In the genomic region with DNA sequence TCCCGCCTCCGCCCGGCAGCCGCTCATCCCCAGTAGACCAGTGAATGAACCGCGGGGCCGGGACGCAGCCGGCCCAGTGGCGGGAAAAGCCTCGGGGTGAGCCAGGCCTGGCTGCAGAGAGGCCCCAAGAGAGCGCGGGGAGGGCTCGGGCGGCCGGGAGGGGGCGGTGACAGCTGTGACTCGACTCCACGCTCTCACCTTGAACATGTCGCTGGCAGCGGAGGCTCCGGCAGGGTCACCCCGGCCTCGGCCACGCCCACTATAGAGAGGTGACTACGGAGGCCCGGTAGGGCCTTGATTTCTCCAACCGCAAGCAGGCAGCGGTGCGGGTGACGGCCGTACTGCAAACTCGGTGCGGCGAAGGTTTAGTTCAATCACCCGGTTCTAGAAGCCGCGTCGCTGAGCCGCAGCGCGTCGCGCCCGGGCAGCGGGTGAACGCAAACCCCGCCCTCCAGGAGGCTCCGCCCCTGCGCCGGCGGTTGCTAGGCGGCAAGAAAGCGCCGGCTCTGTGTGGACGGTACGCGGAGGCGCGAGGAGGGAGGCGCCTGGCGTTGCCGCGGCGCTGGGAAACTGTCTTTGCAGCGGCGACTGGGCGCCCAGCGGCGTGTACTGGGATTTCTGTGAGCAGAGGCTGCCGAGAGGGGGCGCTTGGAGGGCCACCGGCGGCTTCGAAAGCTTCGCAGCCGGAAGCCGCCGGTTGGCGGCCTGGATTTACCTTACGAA, we compare ENCODE assay signal across 1 cellular context.
TF ChIP-seq lines count a peak whose summit lies in the region.

TSS of gene APOO (minus strand) at position 443 of the 723 bp plus-strand sequence. CDS start at position 207, 236 bp downstream.
TSS of gene CXorf58 (plus strand) at position 511 of the 723 bp plus-strand sequence. CDS start 2,297 bp downstream, outside the sequence.

TF ChIP-seq in HepG2, 621 proteins besides CTCF, POLR2A, EP300 and RAD21 (continues in another document):
- no peak for TF ChIP-seq ZNF567 (CRISPR knock-in tag; IDR thresholded peaks at IDR 0.05; ENCODE audit: borderline replicate concordance)
- no peak for TF ChIP-seq TFE3 (CRISPR knock-in tag; IDR thresholded peaks at IDR 0.05)
- TF ChIP-seq RFXANK (CRISPR knock-in tag; IDR thresholded peaks at IDR 0.05), result no peak
- TF ChIP-seq ZNF382 (CRISPR knock-in tag; IDR thresholded peaks at IDR 0.05; ENCODE audit: borderline replicate concordance), result no peak
- no peak for TF ChIP-seq CEBPB (IDR thresholded peaks at IDR 0.05; ENCODE audit: borderline replicate concordance, low read depth, low read length)
- peak; percentile 29; the same call in 1 of the 2 replicates for TF ChIP-seq NFKB2 (CRISPR knock-in tag; IDR thresholded peaks at IDR 0.05; ENCODE audit: borderline replicate concordance)
- peak; percentile 81; the same call in 1 of the 2 replicates for TF ChIP-seq ZNF607 (CRISPR knock-in tag; IDR thresholded peaks at IDR 0.05; ENCODE audit: borderline replicate concordance)
- TF ChIP-seq, protein P1, sequence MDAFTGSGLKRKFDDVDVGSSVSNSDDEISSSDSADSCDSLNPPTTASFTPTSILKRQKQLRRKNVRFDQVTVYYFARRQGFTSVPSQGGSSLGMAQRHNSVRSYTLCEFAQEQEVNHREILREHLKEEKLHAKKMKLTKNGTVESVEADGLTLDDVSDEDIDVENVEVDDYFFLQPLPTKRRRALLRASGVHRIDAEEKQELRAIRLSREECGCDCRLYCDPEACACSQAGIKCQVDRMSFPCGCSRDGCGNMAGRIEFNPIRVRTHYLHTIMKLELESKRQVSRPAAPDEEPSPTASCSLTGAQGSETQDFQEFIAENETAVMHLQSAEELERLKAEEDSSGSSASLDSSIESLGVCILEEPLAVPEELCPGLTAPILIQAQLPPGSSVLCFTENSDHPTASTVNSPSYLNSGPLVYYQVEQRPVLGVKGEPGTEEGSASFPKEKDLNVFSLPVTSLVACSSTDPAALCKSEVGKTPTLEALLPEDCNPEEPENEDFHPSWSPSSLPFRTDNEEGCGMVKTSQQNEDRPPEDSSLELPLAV (CRISPR knock-in tag; conservative IDR thresholded peaks at IDR 0.05; ENCODE audit: low read depth), result no peak
- TF ChIP-seq NFYB (CRISPR knock-in tag; IDR thresholded peaks at IDR 0.05), result no peak
- TF ChIP-seq ZNF652 (CRISPR knock-in tag; IDR thresholded peaks at IDR 0.05; ENCODE audit: borderline replicate concordance, low read depth), result no peak
- TF ChIP-seq, protein P2, sequence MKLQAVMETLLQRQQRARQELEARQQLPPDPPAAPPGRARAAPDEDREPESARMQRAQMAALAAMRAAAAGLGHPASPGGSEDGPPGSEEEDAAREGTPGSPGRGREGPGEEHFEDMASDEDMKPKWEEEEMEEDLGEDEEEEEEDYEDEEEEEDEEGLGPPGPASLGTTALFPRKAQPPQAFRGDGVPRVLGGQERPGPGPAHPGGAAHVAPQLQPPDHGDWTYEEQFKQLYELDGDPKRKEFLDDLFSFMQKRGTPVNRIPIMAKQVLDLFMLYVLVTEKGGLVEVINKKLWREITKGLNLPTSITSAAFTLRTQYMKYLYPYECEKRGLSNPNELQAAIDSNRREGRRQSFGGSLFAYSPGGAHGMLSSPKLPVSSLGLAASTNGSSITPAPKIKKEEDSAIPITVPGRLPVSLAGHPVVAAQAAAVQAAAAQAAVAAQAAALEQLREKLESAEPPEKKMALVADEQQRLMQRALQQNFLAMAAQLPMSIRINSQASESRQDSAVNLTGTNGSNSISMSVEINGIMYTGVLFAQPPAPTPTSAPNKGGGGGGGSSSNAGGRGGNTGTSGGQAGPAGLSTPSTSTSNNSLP (IDR thresholded peaks at IDR 0.05; ENCODE audit: low read depth, low read length), result no peak
- no peak for TF ChIP-seq SIN3A (IDR thresholded peaks at IDR 0.05; ENCODE audit: borderline replicate concordance, low read depth, low read length)
- TF ChIP-seq ZNF34 (CRISPR knock-in tag; IDR thresholded peaks at IDR 0.05; ENCODE audit: borderline replicate concordance), result no peak
- no peak for TF ChIP-seq ZNF550 (CRISPR knock-in tag; IDR thresholded peaks at IDR 0.05; ENCODE audit: borderline replicate concordance)
- TF ChIP-seq ZNF781 (CRISPR knock-in tag; IDR thresholded peaks at IDR 0.05; ENCODE audit: borderline replicate concordance, not compliant biosample characterization), result no peak
- no peak for TF ChIP-seq ADNP (CRISPR knock-in tag; IDR thresholded peaks at IDR 0.05)
- TF ChIP-seq ZNF572 (CRISPR knock-in tag; IDR thresholded peaks at IDR 0.05), result no peak
- no peak for TF ChIP-seq SP140L (CRISPR knock-in tag; IDR thresholded peaks at IDR 0.05; ENCODE audit: borderline replicate concordance)
- no peak for TF ChIP-seq KLF12 (CRISPR knock-in tag; IDR thresholded peaks at IDR 0.05; ENCODE audit: borderline replicate concordance)
- no peak for TF ChIP-seq NCOA2 (CRISPR knock-in tag; IDR thresholded peaks at IDR 0.05)
- peak; percentile 38; the same call in 1 of the 2 replicates for TF ChIP-seq ELF1 (CRISPR knock-in tag; IDR thresholded peaks at IDR 0.05)
- TF ChIP-seq CHD2 (IDR thresholded peaks at IDR 0.05; ENCODE audit: low read depth, low read length), result no peak
- TF ChIP-seq, protein P3, sequence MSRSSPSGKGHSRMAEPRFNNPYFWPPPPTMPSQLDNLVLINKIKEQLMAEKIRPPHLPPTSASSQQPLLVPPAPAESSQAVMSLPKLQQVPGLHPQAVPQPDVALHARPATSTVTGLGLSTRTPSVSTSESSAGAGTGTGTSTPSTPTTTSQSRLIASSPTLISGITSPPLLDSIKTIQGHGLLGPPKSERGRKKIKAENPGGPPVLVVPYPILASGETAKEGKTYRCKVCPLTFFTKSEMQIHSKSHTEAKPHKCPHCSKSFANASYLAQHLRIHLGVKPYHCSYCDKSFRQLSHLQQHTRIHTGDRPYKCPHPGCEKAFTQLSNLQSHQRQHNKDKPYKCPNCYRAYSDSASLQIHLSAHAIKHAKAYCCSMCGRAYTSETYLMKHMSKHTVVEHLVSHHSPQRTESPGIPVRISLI (CRISPR knock-in tag; IDR thresholded peaks at IDR 0.05; ENCODE audit: borderline replicate concordance), result no peak
- TF ChIP-seq ISX (CRISPR knock-in tag; conservative IDR thresholded peaks at IDR 0.05), result no peak
- TF ChIP-seq HOXA3 (CRISPR knock-in tag; IDR thresholded peaks at IDR 0.05), result peak; percentile 38; the same call in 1 of the 2 replicates
- TF ChIP-seq ZNF333 (CRISPR knock-in tag; IDR thresholded peaks at IDR 0.05; ENCODE audit: borderline replicate concordance), result no peak
- TF ChIP-seq ZNF839 (CRISPR knock-in tag; IDR thresholded peaks at IDR 0.05; ENCODE audit: borderline replicate concordance), result no peak
- no peak for TF ChIP-seq EEA1 (CRISPR knock-in tag; IDR thresholded peaks at IDR 0.05; ENCODE audit: borderline replicate concordance)
- TF ChIP-seq ZNF142 (CRISPR knock-in tag; IDR thresholded peaks at IDR 0.05), result no peak
- no peak for TF ChIP-seq PBX2 (CRISPR knock-in tag; IDR thresholded peaks at IDR 0.05)
- no peak for TF ChIP-seq MIER2 (CRISPR knock-in tag; IDR thresholded peaks at IDR 0.05)
- TF ChIP-seq EZH2 (conservative IDR thresholded peaks at IDR 0.05; ENCODE audit: low read depth, low read length), result no peak
- TF ChIP-seq ZNF749 (CRISPR knock-in tag; IDR thresholded peaks at IDR 0.05; ENCODE audit: borderline replicate concordance), result no peak; the same call in 1 of the 2 replicates
- TF ChIP-seq, protein P4, sequence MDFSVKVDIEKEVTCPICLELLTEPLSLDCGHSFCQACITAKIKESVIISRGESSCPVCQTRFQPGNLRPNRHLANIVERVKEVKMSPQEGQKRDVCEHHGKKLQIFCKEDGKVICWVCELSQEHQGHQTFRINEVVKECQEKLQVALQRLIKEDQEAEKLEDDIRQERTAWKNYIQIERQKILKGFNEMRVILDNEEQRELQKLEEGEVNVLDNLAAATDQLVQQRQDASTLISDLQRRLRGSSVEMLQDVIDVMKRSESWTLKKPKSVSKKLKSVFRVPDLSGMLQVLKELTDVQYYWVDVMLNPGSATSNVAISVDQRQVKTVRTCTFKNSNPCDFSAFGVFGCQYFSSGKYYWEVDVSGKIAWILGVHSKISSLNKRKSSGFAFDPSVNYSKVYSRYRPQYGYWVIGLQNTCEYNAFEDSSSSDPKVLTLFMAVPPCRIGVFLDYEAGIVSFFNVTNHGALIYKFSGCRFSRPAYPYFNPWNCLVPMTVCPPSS (IDR thresholded peaks at IDR 0.05), result no peak
- no peak for TF ChIP-seq ELK4 (CRISPR knock-in tag; IDR thresholded peaks at IDR 0.05; ENCODE audit: borderline replicate concordance)
- no peak for TF ChIP-seq SRSF4 (IDR thresholded peaks at IDR 0.05; ENCODE audit: low read depth, low read length, poor library complexity, severe bottlenecking)
- TF ChIP-seq, protein P5, sequence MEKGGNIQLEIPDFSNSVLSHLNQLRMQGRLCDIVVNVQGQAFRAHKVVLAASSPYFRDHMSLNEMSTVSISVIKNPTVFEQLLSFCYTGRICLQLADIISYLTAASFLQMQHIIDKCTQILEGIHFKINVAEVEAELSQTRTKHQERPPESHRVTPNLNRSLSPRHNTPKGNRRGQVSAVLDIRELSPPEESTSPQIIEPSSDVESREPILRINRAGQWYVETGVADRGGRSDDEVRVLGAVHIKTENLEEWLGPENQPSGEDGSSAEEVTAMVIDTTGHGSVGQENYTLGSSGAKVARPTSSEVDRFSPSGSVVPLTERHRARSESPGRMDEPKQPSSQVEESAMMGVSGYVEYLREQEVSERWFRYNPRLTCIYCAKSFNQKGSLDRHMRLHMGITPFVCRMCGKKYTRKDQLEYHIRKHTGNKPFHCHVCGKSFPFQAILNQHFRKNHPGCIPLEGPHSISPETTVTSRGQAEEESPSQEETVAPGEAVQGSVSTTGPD (CRISPR knock-in tag; IDR thresholded peaks at IDR 0.05), result no peak
- TF ChIP-seq ZMYM2 (CRISPR knock-in tag; IDR thresholded peaks at IDR 0.05), result peak; percentile 19; the same call in 1 of the 2 replicates
